In the genomic region with DNA sequence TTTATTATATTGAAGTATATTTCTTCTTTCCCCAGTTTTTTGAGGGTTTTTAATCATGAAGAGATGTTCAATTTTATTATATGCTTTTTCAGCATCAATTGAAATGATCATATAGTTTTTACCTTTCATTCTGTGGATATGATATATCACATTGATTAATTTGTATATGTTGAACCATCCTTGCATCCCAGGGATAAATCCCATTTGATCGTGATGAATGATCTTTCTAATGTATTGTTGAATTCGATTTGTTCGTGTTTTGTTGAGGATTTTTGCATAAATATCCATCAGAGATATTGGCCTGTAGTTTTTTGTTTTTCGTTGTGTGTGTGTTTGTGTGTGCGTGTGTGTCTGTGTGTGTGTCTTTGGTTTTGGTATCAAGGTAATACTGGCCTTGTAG, we compare ENCODE assay signal across 33 cellular contexts.
"Had no signal": no experiment of that assay in that cellular context is flagged by ENCODE, and none has a peak within 500 bp of the region (broad histone marks: within the 10 kb centered on the region; RNA-seq: fewer than 3 reads in every experiment).

No MANE protein-coding gene starts in this region.

- FAIRE-seq: astrocyte, bronchial epithelial cell had no signal

- H3K27ac ChIP-seq: adrenal gland, ascending aorta, body of pancreas, brain microvascular endothelial cell, breast epithelium, cardiac muscle cell had no signal

- H3K27me3 ChIP-seq: adrenal gland, ascending aorta, body of pancreas, brain microvascular endothelial cell, breast epithelium, cardiac muscle cell had no signal

- ATAC-seq: activated naive CD4-positive, alpha-beta T cell treated with anti-CD3 and anti-CD28 coated beads, Interleukin-2, amount 50 U/mL, for 72 hours; activated naive CD8-positive, alpha-beta T cell treated with anti-CD3 and anti-CD28 coated beads, Interleukin-2, amount 50 U/mL, for 24 hours; activated T-cell treated with anti-CD3 and anti-CD28 coated beads, Interleukin-2, amount 50 U/mL, for 4 hours; activated T-cell treated with anti-CD3 and anti-CD28 coated beads, Interleukin-2, amount 50 U/mL, for 72 hours; activated T-helper 17 cell treated with anti-CD3 and anti-CD28 coated beads, Interleukin-2, amount 50 U/mL, for 72 hours; body of pancreas had no signal

- DNase-seq: activated effector memory CD4-positive, alpha-beta T cell treated with anti-CD3 and anti-CD28 coated beads, Interleukin-2, amount 50 U/mL, for 16 hours; activated effector memory CD4-positive, alpha-beta T cell treated with Interleukin-2 at 50 U/mL for 16 hours; activated gamma-delta T cell; activated gamma-delta T cell treated with Interleukin-2 at 50 U/mL for 16 hours; activated naive CD4-positive, alpha-beta T cell; activated naive CD4-positive, alpha-beta T cell treated with anti-CD3 and anti-CD28 coated beads for 36 hours; activated naive CD4-positive, alpha-beta T cell treated with anti-CD3 and anti-CD28 coated beads, Interleukin-2, amount 10 ng/mL, durations not matched to agents 7 days and 5 days; activated naive CD4-positive, alpha-beta T cell treated with anti-CD3 and anti-CD28 coated beads, Interleukin-2, amount 50 U/mL, for 16 hours; activated naive CD4-positive, alpha-beta T cell treated with Interleukin-2 at 50 U/mL for 16 hours; activated naive CD8-positive, alpha-beta T cell treated with anti-CD3 and anti-CD28 coated beads for 36 hours; activated naive CD8-positive, alpha-beta T cell treated with anti-CD3 and anti-CD28 coated beads, Interleukin-2, amount 10 ng/mL, durations not matched to agents 7 days and 5 days; activated naive CD8-positive, alpha-beta T cell treated with anti-CD3 and anti-CD28 coated beads, Interleukin-2, amount 50 U/mL, for 24 hours; activated T-cell treated with anti-CD3 and anti-CD28 coated beads, Interleukin-2, amount 50 U/mL, for 1 hour; activated T-cell treated with anti-CD3 and anti-CD28 coated beads, Interleukin-2, amount 50 U/mL, for 24 hours; activated T-cell treated with anti-CD3 and anti-CD28 coated beads, Interleukin-2, amount 50 U/mL, for 4 hours; activated T-cell treated with anti-CD3 and anti-CD28 coated beads, Interleukin-2, amount 50 U/mL, for 48 hours; activated T-cell treated with anti-CD3 and anti-CD28 coated beads, Interleukin-2, amount 50 U/mL, for 72 hours; adrenal gland; amygdala; anterior cingulate cortex; aorta; body of pancreas; brain microvascular endothelial cell; caudate nucleus; central memory CD4-positive, alpha-beta T cell; cerebellar nuclear complex had no signal

- H3K4me1 ChIP-seq: adrenal gland, body of pancreas, breast epithelium had no signal

- H3K36me3 ChIP-seq: adrenal gland, ascending aorta, brain microvascular endothelial cell, breast epithelium, cardiac muscle cell had no signal

- H3K4me3 ChIP-seq: adrenal gland, ascending aorta, body of pancreas, breast epithelium, cardiac muscle cell had no signal
